8 cellular contexts compared by ENCODE assay signal in genomic region chr15:77821188-77821958, GRCh38.
A peak's percentile ranks its signal among the peaks of the same experiment; 100 is the strongest.
DNase-seq lines count a peak whose midpoint lies in the region; ATAC-seq, FAIRE-seq and TF ChIP-seq lines count a peak whose summit lies in the region.

No MANE protein-coding gene starts in this region.

- H3K27ac ChIP-seq in HL-60 (replicated peaks) = no peak overlapping the region
- H3K27ac ChIP-seq in OCI-LY3 (ENCODE audit: low read length) = no peak overlapping the region
- no peak overlapping the region for H3K27ac ChIP-seq in GM12878 (ENCODE audit: control insufficient read depth, insufficient read depth)

- H3K36me3 ChIP-seq in OCI-LY3 (replicated peaks; ENCODE audit: low read depth, low read length) (no peaks in the 10 kb centered on the region), GM12878 (ENCODE audit: control insufficient read depth in 2 of 2, insufficient read depth in 2 of 2, low read length in 1 of 2) (no peaks in the 10 kb centered on the region)

- CTCF ChIA-PET in GM12878 (lab: Yijun Ruan, JAX) = interaction anchor here (0.6 to 3.5 kb wide), 34 partner anchors 8 to 708 kb away, joined by 3 to 48 read pairs (median 4); partner anchors contain the start of gene LINGO1

- in situ Hi-C loops in GM12878 (cut with MboI) = loop anchor here (25.0 kb wide), 1 partner anchor 184 kb away; the partner anchor contains the start of gene LINGO1

- BruUV-seq in GM12878 (replicated peaks; lab: Mats Ljungman, UMichigan) = no TSS peak

- H2AFZ ChIP-seq in OCI-LY3 (ENCODE audit: low read depth, low read length) (no peak overlapping the region), GM12878 (ENCODE audit: control insufficient read depth, low read depth, low read length) (no peak overlapping the region)

- SMC1A ChIA-PET in GM12878 (lab: Charles Lee; ENCODE audit: uncharacterized antibody, unreplicated experiment) = interaction anchor here (0.7 to 2.1 kb wide), 10 partner anchors 8 to 1763 kb away, joined by 3 to 10 read pairs (median 4); no protein-coding TSS in a partner anchor

- ATAC-seq in GM12878 (peak; percentile 91), HG03135 (IDR thresholded peaks at IDR 0.05; ENCODE audit: unreplicated experiment) (no peak), HG03354 (IDR thresholded peaks at IDR 0.05; ENCODE audit: poor library complexity, severe bottlenecking, unreplicated experiment) (no peak)

- H3K4me1 ChIP-seq in OCI-LY3 (ENCODE audit: low read length) (peaks cover 4% of the 10 kb centered on the region; the same call in 1 of the 2 replicates), GM12878 (ENCODE audit: control insufficient read depth, insufficient read depth, low read length) (no peaks in the 10 kb centered on the region)

- no peak for TF ChIP-seq EP300 in GM12878 (IDR thresholded peaks at IDR 0.05; ENCODE audit: borderline replicate concordance in 1 of 2, control insufficient read depth in 1 of 2, low read depth in 2 of 2, low read length in 2 of 2)

- H4K20me1 ChIP-seq in OCI-LY3 (ENCODE audit: insufficient read depth, low read length) (no peaks in the 10 kb centered on the region), GM12878 (ENCODE audit: control insufficient read depth, insufficient read depth) (peaks cover 3% of the 10 kb centered on the region)

- no peaks in the 10 kb centered on the region for H3K9me3 ChIP-seq in OCI-LY3 (ENCODE audit: insufficient read depth, low read length)
- no peaks in the 10 kb centered on the region for H3K9me3 ChIP-seq in GM12878 (replicated peaks; ENCODE audit: control insufficient read depth, insufficient read depth, low read length)

- TF ChIP-seq POLR2A in GM12878 (IDR thresholded peaks at IDR 0.05; ENCODE audit: low read depth, low read length) = no peak

- no peaks in the 10 kb centered on the region for H3K79me2 ChIP-seq in OCI-LY3 (ENCODE audit: low read length)
- no peaks in the 10 kb centered on the region for H3K79me2 ChIP-seq in GM12878 (ENCODE audit: control insufficient read depth, insufficient read depth, low read length)

- TF ChIP-seq CTCF in D721Med (IDR thresholded peaks at IDR 0.05; ENCODE audit: insufficient read depth, missing control alignments) (peak; percentile 83), HL-60 (IDR thresholded peaks at IDR 0.05; ENCODE audit: insufficient read depth, low read length) (peak; percentile 56), OCI-LY3 (IDR thresholded peaks at IDR 0.05; ENCODE audit: low read depth, low read length) (peak; percentile 89), GM12878 (IDR thresholded peaks at IDR 0.05 in 2 of 3, conservative IDR thresholded peaks at IDR 0.05 in 1 of 3; ENCODE audit: control insufficient read depth in 2 of 3, extremely low read depth in 1 of 3, insufficient read depth in 1 of 3, low read depth in 3 of 3, low read length in 3 of 3) (peak; percentile 70 to 82 (median 76))

- peak; percentile 55 for DNase-seq in D721Med (ENCODE audit: insufficient read length, low spot score)
- DNase-seq in HL-60 (ENCODE audit: low read depth in 1 of 2, low spot score in 1 of 2) = peak in 1 of 2 experiments; percentile 53
- DNase-seq in GM12878 (ENCODE audit: low read depth, low spot score) = no peak
- DNase-seq in iPS DF 4.7 (ENCODE audit: extremely low read depth, low spot score) = peak; percentile 51
- DNase-seq in stimulated activated CD4-positive, alpha-beta T cell treated with anti-CD3 and anti-CD28 coated beads, Interleukin-2, amount 100 ng/mL, for 24 hours = peak; percentile 33 to 67

- WGBS in GM12878 (ENCODE audit: insufficient coverage, insufficient replicate concordance, low lambda C conversion rate, missing lambda C conversion rate) = 29% methylated on average over 12 of the region's 12 CpGs

- H3K9ac ChIP-seq in OCI-LY3 (ENCODE audit: low read length) (no peak overlapping the region), GM12878 (ENCODE audit: control insufficient read depth, insufficient read depth, low read length) (no peak overlapping the region)

- H3K4me2 ChIP-seq in OCI-LY3 (ENCODE audit: low read length) (no peak overlapping the region), GM12878 (ENCODE audit: control insufficient read depth, insufficient read depth) (no peak overlapping the region)

- TF ChIP-seq RAD21 in GM12878 (IDR thresholded peaks at IDR 0.05; ENCODE audit: insufficient read depth, low read depth, low read length) = peak; percentile 80

- POLR2A ChIA-PET in GM12878 (lab: Charles Lee) = interaction anchor here (0.7 kb wide), 2 partner anchors 54 to 638 kb away, joined by 3 to 4 read pairs; no protein-coding TSS in a partner anchor

- no peak for FAIRE-seq in D721Med (lab: Jason Lieb, UNC)
- peak; percentile 56 for FAIRE-seq in GM12878 (lab: Jason Lieb, UNC)

- RAD21 ChIA-PET in GM12878 (lab: Charles Lee; ENCODE audit: unreplicated experiment) = interaction anchor here (0.6 to 3.2 kb wide), 18 partner anchors 10 to 634 kb away, joined by 3 to 19 read pairs (median 4); no protein-coding TSS in a partner anchor

- intact Hi-C loops in GM12878 (cut with micrococcal nuclease; ENCODE audit: unreplicated experiment) = loop anchor here (1.0 kb wide), 2 partner anchors 162 to 187 kb away; no protein-coding TSS in a partner anchor

- H3K4me3 ChIP-seq in HL-60 (replicated peaks; ENCODE audit: insufficient read depth, low read length) (no peak overlapping the region), OCI-LY3 (ENCODE audit: low read length) (no peak overlapping the region), GM12878 (no peak overlapping the region)

- peaks cover 34% of the 10 kb centered on the region for H3K27me3 ChIP-seq in HL-60 (ENCODE audit: insufficient read depth, poor library complexity, severe bottlenecking)
- no peaks in the 10 kb centered on the region for H3K27me3 ChIP-seq in OCI-LY3 (ENCODE audit: low read depth, low read length)
- H3K27me3 ChIP-seq in GM12878 (replicated peaks in 1 of 2; ENCODE audit: control insufficient read depth in 2 of 2, insufficient read depth in 2 of 2, low read length in 1 of 2) = peaks cover 12 to 13% of the 10 kb centered on the region in 2 experiments

TF ChIP-seq in GM12878, 131 proteins besides CTCF, POLR2A, EP300 and RAD21:
- TF ChIP-seq ZNF207 (IDR thresholded peaks at IDR 0.05; ENCODE audit: borderline replicate concordance) (no peak), SMC3 (IDR thresholded peaks at IDR 0.05; ENCODE audit: borderline replicate concordance, low read length) (peak; percentile 50)
